ENCODE assay signal across 9 cellular contexts in genomic region chr3:183537295-183537730, GRCh38. TPM values are rescaled to one million over a fixed set of nuclear protein-coding genes. Genes with fewer than 3 reads are reported as not detected.
DNase-seq lines count a peak whose midpoint lies in the region; TF ChIP-seq lines count a peak whose summit lies in the region.
"Had no signal": no experiment of that assay in that cellular context is flagged by ENCODE, and none has a peak within 500 bp of the region (broad histone marks: within the 10 kb centered on the region; RNA-seq: fewer than 3 reads in every experiment).

No MANE protein-coding gene starts in this region.

- no peak overlapping the region for H2AFZ ChIP-seq in PC-9

- H4K20me1 ChIP-seq in PC-9 (ENCODE audit: insufficient read depth): no peaks in the 10 kb centered on the region

- H3K27me3 ChIP-seq in left ventricle myocardium inferior (ENCODE audit: low read depth): peaks cover 9% of the 10 kb centered on the region
- no peaks in the 10 kb centered on the region for H3K27me3 ChIP-seq in PC-9 (ENCODE audit: insufficient read depth, low read depth)

- no peak overlapping the region for H3K4me2 ChIP-seq in PC-9

- no peaks in the 10 kb centered on the region for H3K9me3 Mint-ChIP-seq in activated T-helper 1 cell treated with anti-CD3 and anti-CD28 coated beads, Interleukin-12 subunit alpha, Interleukin-12 subunit beta, Interleukin-2, Interleukin-4 antibody, amounts not matched to agents 30 ng/mL and 10 ng/mL and 1 ng/mL, durations not matched to agents 14 hours and 24 hours and 36 hours

- CTCF ChIA-PET in PC-9 (lab: Charles Lee): no interaction called here

- peaks cover 71% of the 10 kb centered on the region for H3K4me1 Mint-ChIP-seq in activated T-helper 1 cell treated with anti-CD3 and anti-CD28 coated beads, Interleukin-12 subunit alpha, Interleukin-12 subunit beta, Interleukin-2, Interleukin-4 antibody, amounts not matched to agents 30 ng/mL and 10 ng/mL and 1 ng/mL, durations not matched to agents 14 hours and 24 hours and 36 hours (ENCODE audit: low read depth)

- no peaks in the 10 kb centered on the region for H3K27me3 Mint-ChIP-seq in activated T-helper 1 cell treated with anti-CD3 and anti-CD28 coated beads, Interleukin-12 subunit alpha, Interleukin-12 subunit beta, Interleukin-2, Interleukin-4 antibody, amounts not matched to agents 30 ng/mL and 10 ng/mL and 1 ng/mL, durations not matched to agents 14 hours and 24 hours and 36 hours (ENCODE audit: insufficient read depth)

- TF ChIP-seq CTCF in left ventricle myocardium inferior (IDR thresholded peaks at IDR 0.05; ENCODE audit: borderline replicate concordance): no peak
- TF ChIP-seq CTCF in PC-9 (conservative IDR thresholded peaks at IDR 0.05): no peak

- BruUV-seq in PC-9 (replicated peaks; lab: Mats Ljungman, UMichigan): no TSS peak

- H3K36me3 ChIP-seq in left ventricle myocardium inferior (no peaks in the 10 kb centered on the region), PC-9 (ENCODE audit: low read depth) (no peaks in the 10 kb centered on the region)

- H3K4me3 Mint-ChIP-seq in activated T-helper 1 cell treated with anti-CD3 and anti-CD28 coated beads, Interleukin-12 subunit alpha, Interleukin-12 subunit beta, Interleukin-2, Interleukin-4 antibody, amounts not matched to agents 30 ng/mL and 10 ng/mL and 1 ng/mL, durations not matched to agents 14 hours and 24 hours and 36 hours: no peak overlapping the region

- DNase-seq in HT1080 (ENCODE audit: low read depth) (peak; percentile 72), left ventricle myocardium inferior (peak; percentile 22), smooth muscle cell of the brain vasculature (ENCODE audit: low read depth, low spot score) (peak; percentile 56), PC-9 (no peak), D341Med (ENCODE audit: low spot score) (no peak)
- no peak for DNase-seq in activated T-helper 1 cell treated with anti-CD3 and anti-CD28 coated beads, Interleukin-12 subunit alpha, Interleukin-12 subunit beta, Interleukin-2, Interleukin-4 antibody, amounts not matched to agents 30 ng/mL and 10 ng/mL and 1 ng/mL, durations not matched to agents 14 hours and 24 hours and 36 hours (ENCODE audit: low spot score)
- DNase-seq in activated CD8-positive, alpha-beta memory T cell treated with anti-CD3 and anti-CD28 coated beads, Interleukin-2, amount 50 U/mL, for 48 hours: no peak
- DNase-seq: hippocampal formation, PC-3 had no signal

- peaks cover 9% of the 10 kb centered on the region for H3K4me1 ChIP-seq in left ventricle myocardium inferior
- H3K4me1 ChIP-seq in PC-9 (replicated peaks; ENCODE audit: insufficient read depth): 0 out of 2 replicates have a peak, but pooled peaks cover 5% of the 10 kb centered on the region

- H3K27ac Mint-ChIP-seq in activated T-helper 1 cell treated with anti-CD3 and anti-CD28 coated beads, Interleukin-12 subunit alpha, Interleukin-12 subunit beta, Interleukin-2, Interleukin-4 antibody, amounts not matched to agents 30 ng/mL and 10 ng/mL and 1 ng/mL, durations not matched to agents 14 hours and 24 hours and 36 hours: peak overlapping the region; percentile 23

- no peaks in the 10 kb centered on the region for H3K79me2 ChIP-seq in PC-9 (ENCODE audit: low read depth)

- intact Hi-C loops in activated T-helper 1 cell treated with anti-CD3 and anti-CD28 coated beads, Interleukin-12 subunit alpha, Interleukin-12 subunit beta, Interleukin-2, Interleukin-4 antibody, amounts not matched to agents 30 ng/mL and 10 ng/mL and 1 ng/mL, durations not matched to agents 14 hours and 24 hours and 36 hours (cut with micrococcal nuclease): no loop called here
- intact Hi-C loops in left ventricle myocardium inferior (cut with micrococcal nuclease): no loop called here
- intact Hi-C loops in PC-9 (cut with micrococcal nuclease; ENCODE audit: unreplicated experiment): no loop called here

- POLR2A ChIA-PET in PC-9 (lab: Charles Lee; ENCODE audit: unreplicated experiment): no interaction called here

- H3K4me3 ChIP-seq in left ventricle myocardium inferior (no peak overlapping the region), PC-9 (no peak overlapping the region)

- H3K27ac ChIP-seq in left ventricle myocardium inferior (replicated peaks) (no peak overlapping the region), PC-9 (no peak overlapping the region)

- H3K9me2 ChIP-seq in PC-9 (ENCODE audit: insufficient read depth): no peaks in the 10 kb centered on the region

- H3F3A ChIP-seq in PC-9 (ENCODE audit: insufficient read depth, low read depth): no peaks in the 10 kb centered on the region

- H3K36me3 Mint-ChIP-seq in activated T-helper 1 cell treated with anti-CD3 and anti-CD28 coated beads, Interleukin-12 subunit alpha, Interleukin-12 subunit beta, Interleukin-2, Interleukin-4 antibody, amounts not matched to agents 30 ng/mL and 10 ng/mL and 1 ng/mL, durations not matched to agents 14 hours and 24 hours and 36 hours (ENCODE audit: low read depth): peaks cover 20% of the 10 kb centered on the region

- peaks cover 2% of the 10 kb centered on the region for H3K9me3 ChIP-seq in left ventricle myocardium inferior (replicated peaks)
- no peaks in the 10 kb centered on the region for H3K9me3 ChIP-seq in PC-9 (ENCODE audit: insufficient read depth, low read depth)

RNA-seq across cellular contexts. Expression of gene KLHL6, which starts 18.2 kb away (rescaled TPM):
- total RNA-seq in HT1080 (2014; rRNA removed; shearing (Covaris generic)): not detected in 2 replicates
- 0.02 TPM in 1 of 2 replicates, not detected in the other for polyA plus RNA-seq in HT1080 (2015; cell fraction: cytosol; rRNA removed)
- 0.04 TPM in 1 of 2 replicates, not detected in the other for polyA plus RNA-seq in HT1080 (2015; cell fraction: nucleus; rRNA removed)
- 38.6 and 40.6 TPM in 2 replicates for total RNA-seq in activated T-helper 1 cell treated with anti-CD3 and anti-CD28 coated beads, Interleukin-12 subunit alpha, Interleukin-12 subunit beta, Interleukin-2, Interleukin-4 antibody, amounts not matched to agents 30 ng/mL and 10 ng/mL and 1 ng/mL, durations not matched to agents 14 hours and 24 hours and 36 hours
- 0.69 TPM for total RNA-seq in left ventricle myocardium inferior
- total RNA-seq in PC-9 (2021): 0.04 TPM in 1 of 2 replicates, not detected in the other
- total RNA-seq: PC-3 had no signal

Comparison
In these comparisons a context has a peak if more than half of its experiments do, and no peak if none do; other contexts are left out.
1. DNase-seq: peak in HT1080 (single experiment), left ventricle myocardium inferior (single experiment) and smooth muscle cell of the brain vasculature (single experiment); none in activated T-helper 1 cell treated with anti-CD3 and anti-CD28 coated beads, Interleukin-12 subunit alpha, Interleukin-12 subunit beta, Interleukin-2, Interleukin-4 antibody, amounts not matched to agents 30 ng/mL and 10 ng/mL and 1 ng/mL, durations not matched to agents 14 hours and 24 hours and 36 hours (single experiment), PC-9 (0 of 2), activated CD8-positive, alpha-beta memory T cell treated with anti-CD3 and anti-CD28 coated beads, Interleukin-2, amount 50 U/mL, for 48 hours (single experiment) and D341Med (single experiment).
2. RNA of gene KLHL6, which starts 18.2 kb away (total RNA-seq): 38.6 to 40.6 TPM in activated T-helper 1 cell treated with anti-CD3 and anti-CD28 coated beads, Interleukin-12 subunit alpha, Interleukin-12 subunit beta, Interleukin-2, Interleukin-4 antibody, amounts not matched to agents 30 ng/mL and 10 ng/mL and 1 ng/mL, durations not matched to agents 14 hours and 24 hours and 36 hours; 0.69 TPM in left ventricle myocardium inferior (single experiment), 0.04 TPM in PC-9 and not detected in HT1080; every median in the first group is over 10 times any median in the second.